ENCODE assay signal across 28 cellular contexts in the genomic region with DNA sequence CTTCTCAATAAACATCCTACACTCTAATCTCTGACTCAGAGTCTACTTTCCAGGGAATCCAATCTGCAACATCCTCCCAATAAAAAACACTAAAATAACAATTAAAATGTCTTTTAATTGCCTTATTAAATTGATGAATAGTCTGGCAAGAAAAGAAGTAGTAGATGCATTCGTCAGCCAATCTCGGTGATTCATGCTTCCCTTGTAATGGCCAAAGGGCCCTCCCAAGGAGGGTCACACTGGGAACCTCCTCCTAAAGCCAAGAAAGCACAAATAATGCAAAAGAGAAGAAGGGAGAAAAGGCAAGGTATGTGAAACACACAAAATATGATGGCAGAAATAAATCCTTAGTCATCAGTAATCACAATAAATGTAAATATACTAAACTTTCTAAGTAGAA. TPM values are rescaled to one million over a fixed set of nuclear protein-coding genes. Genes with fewer than 3 reads are reported as not detected.
"Had no signal": no experiment of that assay in that cellular context is flagged by ENCODE, and none has a peak within 500 bp of the region (broad histone marks: within the 10 kb centered on the region; RNA-seq: fewer than 3 reads in every experiment).

No MANE protein-coding gene starts in this region.

- DNase-seq: activated B cell treated with CpG ODN at 0.5 μM for 24 hours; activated CD4-positive, alpha-beta T cell treated with anti-CD3 and anti-CD28 coated beads for 48 hours; activated CD4-positive, alpha-beta T cell treated with anti-CD3 and anti-CD28 coated beads, Interleukin-2, amount 50 U/mL, for 1 hour; activated CD4-positive, alpha-beta T cell treated with anti-CD3 and anti-CD28 coated beads, Interleukin-2, amount 50 U/mL, for 48 hours; activated CD8-positive, alpha-beta memory T cell treated with anti-CD3 and anti-CD28 coated beads for 24 hours; activated CD8-positive, alpha-beta T cell treated with anti-CD3 and anti-CD28 coated beads for 36 hours; activated effector memory CD4-positive, alpha-beta T cell treated with Interleukin-2 at 50 U/mL for 16 hours; activated gamma-delta T cell treated with Interleukin-2 at 50 U/mL for 16 hours; activated naive CD4-positive, alpha-beta T cell treated with anti-CD3 and anti-CD28 coated beads, Interleukin-2, amount 50 U/mL, for 16 hours; activated naive CD4-positive, alpha-beta T cell treated with Interleukin-2 at 50 U/mL for 16 hours; activated T-cell treated with anti-CD3 and anti-CD28 coated beads, Interleukin-2, amount 50 U/mL, for 4 hours; amniotic stem cell; anterior cingulate cortex; caudate nucleus; effector memory CD8-positive, alpha-beta T cell; erythroblast; foreskin melanocyte; T-helper 1 cell; T-helper 17 cell; T1000; WERI-Rb-1 had no signal

- H3K36me3 ChIP-seq: esophagus muscularis mucosa, gastroesophageal sphincter, WERI-Rb-1 had no signal

- H3K9me3 Mint-ChIP-seq: activated T-cell treated with anti-CD3 and anti-CD28 coated beads, Interleukin-2, amount 50 U/mL, for 4 hours; effector memory CD8-positive, alpha-beta T cell; T-helper 2 cell treated with Interferon-gamma antibody and Interleukin-4, amounts not matched to agents 5 μg/mL and 100 μg/mL, for 36 hours had no signal

- ATAC-seq: activated CD4-positive, CD25-positive, alpha-beta regulatory T cell treated with anti-CD3 and anti-CD28 coated beads, Interleukin-2, amount 50 U/mL, for 24 hours; activated CD8-positive, alpha-beta T cell treated with anti-CD3 and anti-CD28 coated beads for 36 hours; activated T-cell treated with anti-CD3 and anti-CD28 coated beads, Interleukin-2, amount 50 U/mL, for 4 hours; activated T-helper 17 cell treated with anti-CD3 and anti-CD28 coated beads, Interleukin-2, amount 50 U/mL, for 72 hours; effector memory CD8-positive, alpha-beta T cell; gastroesophageal sphincter; T-helper 17 cell had no signal

- H3K4me1 Mint-ChIP-seq: activated B cell treated with CpG ODN at 0.5 μM for 24 hours; activated T-helper 17 cell treated with anti-CD3 and anti-CD28 coated beads, Interleukin-2, amount 50 U/mL, for 72 hours; T-helper 17 cell had no signal

- H3K36me3 Mint-ChIP-seq: activated naive CD8-positive, alpha-beta T cell had no signal

- H3K4me3 ChIP-seq: esophagus muscularis mucosa, gastroesophageal sphincter had no signal

- H3K4me3 Mint-ChIP-seq: activated B cell treated with CpG ODN at 0.5 μM for 24 hours; activated CD8-positive, alpha-beta T cell treated with anti-CD3 and anti-CD28 coated beads for 36 hours; activated naive CD8-positive, alpha-beta T cell; activated T-cell treated with anti-CD3 and anti-CD28 coated beads, Interleukin-2, amount 50 U/mL, for 4 hours; activated T-helper 17 cell treated with anti-CD3 and anti-CD28 coated beads, Interleukin-2, amount 50 U/mL, for 72 hours; effector memory CD8-positive, alpha-beta T cell; T-helper 17 cell; T-helper 2 cell treated with Interferon-gamma antibody and Interleukin-4, amounts not matched to agents 5 μg/mL and 100 μg/mL, for 36 hours had no signal

- H3K4me1 ChIP-seq: esophagus muscularis mucosa, gastroesophageal sphincter had no signal

- H3K27ac Mint-ChIP-seq: activated B cell treated with CpG ODN at 0.5 μM for 24 hours; activated CD8-positive, alpha-beta T cell treated with anti-CD3 and anti-CD28 coated beads for 36 hours; activated naive CD8-positive, alpha-beta T cell; activated T-helper 17 cell treated with anti-CD3 and anti-CD28 coated beads, Interleukin-2, amount 50 U/mL, for 72 hours; effector memory CD8-positive, alpha-beta T cell; T-helper 17 cell; T-helper 2 cell treated with Interferon-gamma antibody and Interleukin-4, amounts not matched to agents 5 μg/mL and 100 μg/mL, for 36 hours had no signal

- H3K27ac ChIP-seq: esophagus muscularis mucosa, gastroesophageal sphincter, WERI-Rb-1 had no signal

- H3K27me3 ChIP-seq: gastroesophageal sphincter had no signal

RNA-seq across cellular contexts. Expression of a gene that starts 16.8 kb away (rescaled TPM):
- total RNA-seq: activated B cell treated with CpG ODN at 0.5 μM for 24 hours; activated CD8-positive, alpha-beta T cell treated with anti-CD3 and anti-CD28 coated beads for 36 hours; fibroblast of villous mesenchyme had no signal
